In genomic region chr22:46674367-46674781, GRCh38 we compare ENCODE assay signal across 8 cellular contexts. TPM values are rescaled to one million over a fixed set of nuclear protein-coding genes. Genes with fewer than 3 reads are reported as not detected.
DNase-seq lines count a peak whose midpoint lies in the region; ATAC-seq and TF ChIP-seq lines count a peak whose summit lies in the region.

No MANE protein-coding gene starts in this region.

- CTCF ChIA-PET in mammary epithelial cell (lab: Charles Lee; ENCODE audit: low non-redundant PET) = no interaction called here

- H3K36me3 ChIP-seq in thyroid gland = peaks cover 11 to 20% of the 10 kb centered on the region in 2 donors
- H3K36me3 ChIP-seq in mammary epithelial cell (ENCODE audit: insufficient read depth, low read length) = peaks cover 3% of the 10 kb centered on the region

- in situ Hi-C loops in mammary epithelial cell (cut with MboI; ENCODE audit: low sequenced_read_pairs in 2 of 2) = no loop called here

- BruUV-seq in mammary epithelial cell (replicated peaks; lab: Mats Ljungman, UMichigan) = no TSS peak

- H3K4me1 ChIP-seq in thyroid gland (no peaks in the 10 kb centered on the region), mammary epithelial cell (ENCODE audit: insufficient read depth, low read length) (no peaks in the 10 kb centered on the region)

- H3K9ac ChIP-seq in mammary epithelial cell (ENCODE audit: insufficient read depth, low read length) = no peak overlapping the region

- intact Hi-C loops in thyroid gland (cut with DNase I) (no loop called here), mammary epithelial cell (cut with micrococcal nuclease) (no loop called here)

- H3K27ac ChIP-seq in thyroid gland = peak overlapping the region in 1 of 3 donors; percentile 33
- no peak overlapping the region for H3K27ac ChIP-seq in mammary epithelial cell (ENCODE audit: insufficient read depth, low read depth, low read length)

- DNase-seq in T-helper 1 cell (peak; percentile 64 to 89 (median 77)), pons (ENCODE audit: low spot score) (peak; percentile 36), thyroid gland (peak; percentile 44 to 55), ecto neural progenitor cell (ENCODE audit: low spot score) (no peak), mammary epithelial cell (no peak)
- DNase-seq in activated naive CD4-positive, alpha-beta T cell treated with anti-CD3 and anti-CD28 coated beads, Interleukin-2, amount 50 U/mL, for 16 hours = peak; percentile 91

- H3K9me3 ChIP-seq in thyroid gland (no peaks in the 10 kb centered on the region), mammary epithelial cell (replicated peaks; ENCODE audit: insufficient read depth, low read length) (no peaks in the 10 kb centered on the region)

- TF ChIP-seq CTCF in thyroid gland (IDR thresholded peaks at IDR 0.05) (no peak), mammary epithelial cell (conservative IDR thresholded peaks at IDR 0.05 in 1 of 2, IDR thresholded peaks at IDR 0.05 in 1 of 2; ENCODE audit: extremely low read depth in 1 of 2, insufficient read depth in 1 of 2, low read depth in 1 of 2, low read length in 2 of 2) (no peak)

- TF ChIP-seq POLR2A in thyroid gland (IDR thresholded peaks at IDR 0.05) = no peak

- no peaks in the 10 kb centered on the region for H3K79me2 ChIP-seq in mammary epithelial cell (ENCODE audit: insufficient read depth, low read length)

- 72 to 85% methylated on average over 17 of the region's 19 CpGs for WGBS in thyroid gland, 2 donors
- WGBS in mammary epithelial cell (ENCODE audit: low coverage, missing lambda C conversion rate) = 93% methylated on average over 16 of the region's 19 CpGs

- no peak for ATAC-seq in GM21619 (IDR thresholded peaks at IDR 0.05; ENCODE audit: unreplicated experiment)
- ATAC-seq in GM19397 (IDR thresholded peaks at IDR 0.05; ENCODE audit: unreplicated experiment) = no peak

- H3K4me2 ChIP-seq in mammary epithelial cell (ENCODE audit: insufficient read depth, low read depth, low read length) = no peak overlapping the region

- H4K20me1 ChIP-seq in mammary epithelial cell (ENCODE audit: insufficient read depth, low read length) = no peaks in the 10 kb centered on the region

- dilution Hi-C loops in mammary epithelial cell (cut with HindIII; ENCODE audit: low sequenced_read_pairs) = no loop called here

- H3K4me3 ChIP-seq in thyroid gland (replicated peaks in 1 of 3) (no peak overlapping the region), mammary epithelial cell (replicated peaks in 1 of 3; ENCODE audit: insufficient read depth in 1 of 3, low read depth in 2 of 3, low read length in 3 of 3) (no peak overlapping the region)

- H3K27me3 ChIP-seq in thyroid gland (no peaks in the 10 kb centered on the region), mammary epithelial cell (ENCODE audit: insufficient read depth, low read length) (no peaks in the 10 kb centered on the region)

- no peak overlapping the region for H2AFZ ChIP-seq in mammary epithelial cell (ENCODE audit: low read depth, low read length)

RNA-seq across cellular contexts. Expression of gene GRAMD4, which starts 54.2 kb away (rescaled TPM):
- total RNA-seq in thyroid gland (100 to 1,000 TPM in 1 of 4 donors, 10 to 100 TPM in 3; 33.5 to 193 (median 62.1) TPM), mammary epithelial cell (10 to 100 TPM; 19.2 to 58.8 TPM)
- 17.7 TPM for polyA plus RNA-seq in mammary epithelial cell
- polyA minus RNA-seq in mammary epithelial cell = 3.0 TPM

Comparison
In these comparisons a context has a peak if more than half of its experiments do, and no peak if none do; other contexts are left out.
1. DNase-seq: peak in T-helper 1 cell (5 of 5), activated naive CD4-positive, alpha-beta T cell treated with anti-CD3 and anti-CD28 coated beads, Interleukin-2, amount 50 U/mL, for 16 hours (single experiment), pons (single experiment) and thyroid gland (2 of 2); none in ecto neural progenitor cell (single experiment) and mammary epithelial cell (single experiment).